8 cellular contexts compared by ENCODE assay signal in genomic region chr22:49838771-49839717, GRCh38. TPM values are rescaled to one million over a fixed set of nuclear protein-coding genes. Genes with fewer than 3 reads are reported as not detected.
DNase-seq lines count a peak whose midpoint lies in the region; ATAC-seq and TF ChIP-seq lines count a peak whose summit lies in the region.

No MANE protein-coding gene starts in this region.

- H3K4me3 ChIP-seq in right atrium auricular region (no peak overlapping the region), upper lobe of right lung (no peak overlapping the region), OCI-LY7 (ENCODE audit: low read depth, low read length, poor library complexity, severe bottlenecking) (no peak overlapping the region)

- POLR2A ChIA-PET in naive thymus-derived CD8-positive, alpha-beta T cell (lab: Charles Lee): interaction anchor here (0.6 to 3.6 kb wide), 14 partner anchors 9 to 512 kb away, joined by 3 to 22 read pairs (median 4); partner anchors contain the start of gene BRD1
- POLR2A ChIA-PET in OCI-LY7 (lab: Charles Lee): no interaction called here

- BruUV-seq in OCI-LY7 (replicated peaks; lab: Mats Ljungman, UMichigan): no TSS peak

- no peaks in the 10 kb centered on the region for H3K79me2 ChIP-seq in OCI-LY7 (ENCODE audit: insufficient read depth, low read depth, low read length)

- H3K27me3 Mint-ChIP-seq in activated T-helper 2 cell treated with anti-CD3 and anti-CD28 coated beads, Interferon-gamma antibody, Interleukin-2, Interleukin-4, amounts not matched to agents 10 μg/mL and 5 μg/mL and 100 μg/mL, durations not matched to agents 14 hours and 24 hours and 36 hours (ENCODE audit: low read depth): peaks cover 4% of the 10 kb centered on the region
- no peaks in the 10 kb centered on the region for H3K27me3 Mint-ChIP-seq in naive thymus-derived CD8-positive, alpha-beta T cell

- no peaks in the 10 kb centered on the region for H3K36me3 ChIP-seq in right atrium auricular region
- H3K36me3 ChIP-seq in upper lobe of right lung: no peaks in the 10 kb centered on the region
- H3K36me3 ChIP-seq in OCI-LY7 (ENCODE audit: insufficient read depth, low read length): no peaks in the 10 kb centered on the region

- CTCF ChIA-PET in OCI-LY7 (lab: Charles Lee; ENCODE audit: unreplicated experiment): no interaction called here

- H3K4me3 Mint-ChIP-seq in activated T-helper 2 cell treated with anti-CD3 and anti-CD28 coated beads, Interferon-gamma antibody, Interleukin-2, Interleukin-4, amounts not matched to agents 10 μg/mL and 5 μg/mL and 100 μg/mL, durations not matched to agents 14 hours and 24 hours and 36 hours (ENCODE audit: low read depth): peak overlapping the region; percentile 70
- peak overlapping the region; percentile 76 to 87 (median 82) for H3K4me3 Mint-ChIP-seq in naive thymus-derived CD8-positive, alpha-beta T cell

- H3K4me2 ChIP-seq in OCI-LY7 (ENCODE audit: low read length): no peak overlapping the region

- H3K36me3 Mint-ChIP-seq in activated T-helper 2 cell treated with anti-CD3 and anti-CD28 coated beads, Interferon-gamma antibody, Interleukin-2, Interleukin-4, amounts not matched to agents 10 μg/mL and 5 μg/mL and 100 μg/mL, durations not matched to agents 14 hours and 24 hours and 36 hours (ENCODE audit: low read depth): no peaks in the 10 kb centered on the region
- H3K36me3 Mint-ChIP-seq in naive thymus-derived CD8-positive, alpha-beta T cell: no peaks in the 10 kb centered on the region

- H3K4me1 Mint-ChIP-seq in activated T-helper 2 cell treated with anti-CD3 and anti-CD28 coated beads, Interferon-gamma antibody, Interleukin-2, Interleukin-4, amounts not matched to agents 10 μg/mL and 5 μg/mL and 100 μg/mL, durations not matched to agents 14 hours and 24 hours and 36 hours (ENCODE audit: low read depth): peaks cover 29% of the 10 kb centered on the region
- H3K4me1 Mint-ChIP-seq in naive thymus-derived CD8-positive, alpha-beta T cell: peaks cover 16 to 31% (median 26%) of the 10 kb centered on the region in 4 donors

- H3K27ac ChIP-seq in right atrium auricular region (no peak overlapping the region), upper lobe of right lung (peak overlapping the region; percentile 24), OCI-LY7 (ENCODE audit: low read depth, low read length, poor library complexity, severe bottlenecking) (no peak overlapping the region)

- H3K9me3 ChIP-seq in right atrium auricular region (no peaks in the 10 kb centered on the region), upper lobe of right lung (no peaks in the 10 kb centered on the region), OCI-LY7 (ENCODE audit: low read length) (no peaks in the 10 kb centered on the region)

- no peak overlapping the region for H2AFZ ChIP-seq in OCI-LY7 (ENCODE audit: low read length)

- H3K27me3 ChIP-seq in right atrium auricular region: no peaks in the 10 kb centered on the region
- H3K27me3 ChIP-seq in upper lobe of right lung: no peaks in the 10 kb centered on the region

- H3K9me3 Mint-ChIP-seq in activated T-helper 2 cell treated with anti-CD3 and anti-CD28 coated beads, Interferon-gamma antibody, Interleukin-2, Interleukin-4, amounts not matched to agents 10 μg/mL and 5 μg/mL and 100 μg/mL, durations not matched to agents 14 hours and 24 hours and 36 hours: no peaks in the 10 kb centered on the region
- H3K9me3 Mint-ChIP-seq in naive thymus-derived CD8-positive, alpha-beta T cell: no peaks in the 10 kb centered on the region

- no peaks in the 10 kb centered on the region for H3K9me2 ChIP-seq in OCI-LY7 (ENCODE audit: insufficient read depth, low read length)

- no peaks in the 10 kb centered on the region for H4K20me1 ChIP-seq in OCI-LY7 (ENCODE audit: insufficient read depth, low read length)

- ATAC-seq in Right ventricle myocardium superior (ENCODE audit: poor library complexity): no peak
- ATAC-seq in naive thymus-derived CD8-positive, alpha-beta T cell: peak; percentile 93 to 97
- peak; percentile 75 for ATAC-seq in upper lobe of right lung

- TF ChIP-seq CTCF in right atrium auricular region (IDR thresholded peaks at IDR 0.05): no peak
- no peak for TF ChIP-seq CTCF in upper lobe of right lung (IDR thresholded peaks at IDR 0.05)
- TF ChIP-seq CTCF in OCI-LY7 (conservative IDR thresholded peaks at IDR 0.05; ENCODE audit: low read length): no peak

- peak overlapping the region; percentile 93 for H3K27ac Mint-ChIP-seq in activated T-helper 2 cell treated with anti-CD3 and anti-CD28 coated beads, Interferon-gamma antibody, Interleukin-2, Interleukin-4, amounts not matched to agents 10 μg/mL and 5 μg/mL and 100 μg/mL, durations not matched to agents 14 hours and 24 hours and 36 hours
- H3K27ac Mint-ChIP-seq in naive thymus-derived CD8-positive, alpha-beta T cell: peak overlapping the region; percentile 88 to 99 (median 94)

- H3K4me1 ChIP-seq in right atrium auricular region: no peaks in the 10 kb centered on the region
- no peaks in the 10 kb centered on the region for H3K4me1 ChIP-seq in upper lobe of right lung
- H3K4me1 ChIP-seq in OCI-LY7 (ENCODE audit: insufficient read depth, low read length, poor library complexity, severe bottlenecking): no peaks in the 10 kb centered on the region

- intact Hi-C loops in Right ventricle myocardium superior (cut with DNase I): no loop called here
- intact Hi-C loops in activated T-helper 2 cell treated with anti-CD3 and anti-CD28 coated beads, Interferon-gamma antibody, Interleukin-2, Interleukin-4, amounts not matched to agents 10 μg/mL and 5 μg/mL and 100 μg/mL, durations not matched to agents 14 hours and 24 hours and 36 hours (cut with micrococcal nuclease): loop anchor here (1.0 to 2.0 kb wide), 5 partner anchors 9 to 180 kb away; partner anchors contain the start of gene ZBED4
- intact Hi-C loops in upper lobe of right lung (cut with DNase I): no loop called here
- intact Hi-C loops in OCI-LY7 (cut with micrococcal nuclease; ENCODE audit: unreplicated experiment): no loop called here

- DNase-seq in Right ventricle myocardium superior (peak; percentile 40), right atrium auricular region (ENCODE audit: low spot score) (no peak), upper lobe of right lung (no peak), DMS114 treated with DMSO at 0.1 percent for 48 hours (lab: John Stamatoyannopoulos, UW; ENCODE audit: unreplicated experiment) (no peak), dermis blood vessel endothelial cell (no peak), OCI-LY7 (ENCODE audit: low spot score) (no peak)
- DNase-seq in activated T-helper 2 cell treated with anti-CD3 and anti-CD28 coated beads, Interferon-gamma antibody, Interleukin-2, Interleukin-4, amounts not matched to agents 10 μg/mL and 5 μg/mL and 100 μg/mL, durations not matched to agents 14 hours and 24 hours and 36 hours (ENCODE audit: low spot score): peak; percentile 86
- DNase-seq in naive thymus-derived CD8-positive, alpha-beta T cell: peak; percentile 67 to 94 (median 92)

RNA-seq across cellular contexts. Expression of gene BRD1, which starts 11.4 kb away (rescaled TPM):
- 15.9 TPM for total RNA-seq in Right ventricle myocardium superior
- 10 to 100 TPM; 17.7 to 20.8 TPM for total RNA-seq in right atrium auricular region
- 41.3 and 46.2 TPM in 2 replicates for total RNA-seq in activated T-helper 2 cell treated with anti-CD3 and anti-CD28 coated beads, Interferon-gamma antibody, Interleukin-2, Interleukin-4, amounts not matched to agents 10 μg/mL and 5 μg/mL and 100 μg/mL, durations not matched to agents 14 hours and 24 hours and 36 hours
- 10 to 100 TPM; 80.9 to 86.8 TPM for total RNA-seq in naive thymus-derived CD8-positive, alpha-beta T cell
- 1 to 10 TPM; 1.9 to 3.7 (median 2.2) TPM for polyA plus RNA-seq in naive thymus-derived CD8-positive, alpha-beta T cell
- total RNA-seq in upper lobe of right lung: 39.0 TPM
- total RNA-seq in dermis blood vessel endothelial cell: 34.2 and 39.0 TPM in 2 replicates
- 37.3 and 38.1 TPM in 2 replicates for total RNA-seq in OCI-LY7 (2014; rRNA removed; shearing (Covaris generic))
- total RNA-seq in OCI-LY7 (2022): 46.6 and 47.3 TPM in 2 replicates

RNA-seq across cellular contexts. Expression of gene ZBED4, which starts 14.6 kb away (rescaled TPM):
- total RNA-seq in Right ventricle myocardium superior: 3.8 TPM
- total RNA-seq in right atrium auricular region: 1 to 10 TPM; 3.7 to 6.6 TPM
- 25.2 and 25.6 TPM in 2 replicates for total RNA-seq in activated T-helper 2 cell treated with anti-CD3 and anti-CD28 coated beads, Interferon-gamma antibody, Interleukin-2, Interleukin-4, amounts not matched to agents 10 μg/mL and 5 μg/mL and 100 μg/mL, durations not matched to agents 14 hours and 24 hours and 36 hours
- total RNA-seq in naive thymus-derived CD8-positive, alpha-beta T cell: 10 to 100 TPM; 17.6 to 18.1 TPM
- polyA plus RNA-seq in naive thymus-derived CD8-positive, alpha-beta T cell: 10 to 100 TPM in 1 of 3 donors, 1 to 10 TPM in 2; 5.5 to 11.4 (median 8.1) TPM
- 11.8 TPM for total RNA-seq in upper lobe of right lung
- total RNA-seq in dermis blood vessel endothelial cell: 16.7 and 21.9 TPM in 2 replicates
- total RNA-seq in OCI-LY7 (2014; rRNA removed; shearing (Covaris generic)): 27.8 and 30.4 TPM in 2 replicates
- 31.6 and 33.6 TPM in 2 replicates for total RNA-seq in OCI-LY7 (2022)

Comparison
In these comparisons a context has a peak if more than half of its experiments do, and no peak if none do; other contexts are left out.
1. DNase-seq: peak in Right ventricle myocardium superior (single experiment), activated T-helper 2 cell treated with anti-CD3 and anti-CD28 coated beads, Interferon-gamma antibody, Interleukin-2, Interleukin-4, amounts not matched to agents 10 μg/mL and 5 μg/mL and 100 μg/mL, durations not matched to agents 14 hours and 24 hours and 36 hours (single experiment) and naive thymus-derived CD8-positive, alpha-beta T cell (10 of 10); none in right atrium auricular region (single experiment), upper lobe of right lung (single experiment), DMS114 treated with DMSO at 0.1 percent for 48 hours (single experiment), dermis blood vessel endothelial cell (single experiment) and OCI-LY7 (single experiment).